ENCODE assay signal across 8 cellular contexts in genomic region chr5:126808619-126809018, GRCh38.
A peak's percentile ranks its signal among the peaks of the same experiment; 100 is the strongest.
DNase-seq lines count a peak whose midpoint lies in the region; ATAC-seq and TF ChIP-seq lines count a peak whose summit lies in the region.

No MANE protein-coding gene starts in this region.

- no peaks in the 10 kb centered on the region for H3K9me3 ChIP-seq in Loucy (ENCODE audit: insufficient read depth, low read depth, low read length)

- H3K79me2 ChIP-seq in Loucy (ENCODE audit: insufficient read depth, low read length), result peaks cover 75% of the 10 kb centered on the region

- H3K4me3 ChIP-seq in Loucy (ENCODE audit: low read length, poor library complexity, severe bottlenecking), result no peak overlapping the region
- no peak overlapping the region for H3K4me3 ChIP-seq in cardiac fibroblast (replicated peaks in 1 of 2; ENCODE audit: low read depth in 2 of 2, low read length in 2 of 2)

- no peaks in the 10 kb centered on the region for H3F3A ChIP-seq in Loucy (ENCODE audit: low read depth)

- peaks cover 72% of the 10 kb centered on the region for H3K36me3 ChIP-seq in Loucy (ENCODE audit: insufficient read depth, low read length)

- ATAC-seq in GM18519 (IDR thresholded peaks at IDR 0.05; ENCODE audit: low FRiP score, unreplicated experiment) (peak; percentile 46), GM19463 (IDR thresholded peaks at IDR 0.05; ENCODE audit: unreplicated experiment) (no peak)

- no peak overlapping the region for H2AFZ ChIP-seq in Loucy (ENCODE audit: low read length)

- peaks cover 45% of the 10 kb centered on the region for H4K20me1 ChIP-seq in Loucy (ENCODE audit: insufficient read depth, low read length, poor library complexity, severe bottlenecking)

- H3K9ac ChIP-seq in Loucy (ENCODE audit: low read depth, low read length, poor library complexity, severe bottlenecking), result no peak overlapping the region

- DNase-seq in CD1c-positive myeloid dendritic cell (ENCODE audit: extremely low spot score), result peak; percentile 62
- DNase-seq in cardiac fibroblast (ENCODE audit: low read depth in 2 of 2), result peak; percentile 62 to 65
- peak; percentile 2 for DNase-seq in midbrain (lab: John Stamatoyannopoulos, UW)
- DNase-seq in activated gamma-delta T cell (lab: John Stamatoyannopoulos, UW), result no peak
- DNase-seq in HuH-7 (ENCODE audit: low spot score), result no peak

- H3K4me2 ChIP-seq in Loucy (ENCODE audit: low read depth, low read length, poor library complexity, severe bottlenecking), result no peak overlapping the region

- no peaks in the 10 kb centered on the region for H3K27me3 ChIP-seq in Loucy (ENCODE audit: insufficient read depth, low read length, poor library complexity, severe bottlenecking)

- peaks cover 13% of the 10 kb centered on the region for H3K4me1 ChIP-seq in Loucy (ENCODE audit: insufficient read depth, low read length, poor library complexity, severe bottlenecking)

- TF ChIP-seq CTCF in Loucy (conservative IDR thresholded peaks at IDR 0.05; ENCODE audit: low read length) (peak; percentile 43; the same call in 1 of the 2 replicates), cardiac fibroblast (IDR thresholded peaks at IDR 0.05; ENCODE audit: low read depth, low read length) (peak; percentile 39)

- H3K9me2 ChIP-seq in Loucy (replicated peaks; ENCODE audit: low read depth, low read length), result no peaks in the 10 kb centered on the region

Comparison
In these comparisons a context has a peak if more than half of its experiments do, and no peak if none do; other contexts are left out.
1. DNase-seq: peak in CD1c-positive myeloid dendritic cell (single experiment), cardiac fibroblast (2 of 2) and midbrain (single experiment); none in activated gamma-delta T cell (single experiment) and HuH-7 (single experiment).